In the genomic region with DNA sequence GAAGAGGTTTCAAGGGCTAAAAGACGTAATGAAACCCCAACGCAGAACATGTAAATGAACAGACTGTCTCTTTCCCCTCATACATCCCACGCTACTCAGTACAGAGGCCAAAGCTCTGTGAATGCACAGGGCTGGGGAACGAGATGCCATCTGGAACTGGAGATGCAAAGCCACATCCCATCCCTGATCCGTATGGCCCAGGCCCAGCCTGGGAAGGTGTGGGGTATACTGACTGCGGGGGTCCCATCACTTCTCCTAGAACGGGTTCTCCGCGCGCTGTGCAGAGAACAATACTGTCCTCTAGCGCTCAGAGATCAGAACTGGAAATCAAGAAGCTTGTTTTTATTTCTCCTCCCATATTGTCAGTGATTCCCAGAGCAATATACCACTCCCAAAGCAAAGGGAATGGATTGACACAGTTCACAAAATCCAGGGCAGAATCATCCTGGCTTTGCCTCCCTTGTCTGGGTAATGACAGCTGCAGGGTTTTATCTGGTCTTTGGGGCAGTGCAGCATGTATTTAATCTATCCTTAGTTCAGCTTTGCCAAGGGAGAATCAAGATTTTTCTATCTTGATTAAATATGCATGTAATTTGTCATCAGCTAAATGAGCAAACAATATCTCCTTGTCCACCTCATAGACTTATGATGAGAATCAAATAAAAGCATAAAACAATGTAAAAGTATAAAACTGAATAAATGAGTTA, we compare ENCODE assay signal across 7 cellular contexts. TPM values are rescaled to one million over a fixed set of nuclear protein-coding genes. Genes with fewer than 3 reads are reported as not detected.
DNase-seq lines count a peak whose midpoint lies in the region; ATAC-seq and TF ChIP-seq lines count a peak whose summit lies in the region.

No MANE protein-coding gene starts in this region.

- DNase-seq in esophagus muscularis mucosa (ENCODE audit: extremely low spot score) (peak; percentile 45), neural crest cell (ENCODE audit: low read depth, low spot score) (peak; percentile 36), SHP77 treated with DMSO at 0.1 percent for 48 hours (lab: John Stamatoyannopoulos, UW) (no peak)

- no peaks in the 10 kb centered on the region for H3K9me3 Mint-ChIP-seq in neural crest cell

- H3K9me3 ChIP-seq in OCI-LY3 (ENCODE audit: insufficient read depth, low read length) = no peaks in the 10 kb centered on the region
- no peaks in the 10 kb centered on the region for H3K9me3 ChIP-seq in esophagus muscularis mucosa

- 22% methylated on average over 11 of the region's 11 CpGs for WGBS in esophagus muscularis mucosa

- H3K27ac ChIP-seq in OCI-LY3 (ENCODE audit: low read length) = no peak overlapping the region
- H3K27ac ChIP-seq in esophagus muscularis mucosa (replicated peaks in 1 of 4) = peak overlapping the region in 2 of 4 donors; percentile 12 to 47

- 0 out of 2 replicates have a peak overlapping the region, but pooled peaks have one; percentile 39 for H2AFZ ChIP-seq in OCI-LY3 (ENCODE audit: low read depth, low read length)

- H3K36me3 Mint-ChIP-seq in neural crest cell (ENCODE audit: low read depth) = no peaks in the 10 kb centered on the region

- peak; percentile 75 for ATAC-seq in GM19351 (IDR thresholded peaks at IDR 0.05; ENCODE audit: unreplicated experiment)
- no peak for ATAC-seq in HG02973 (IDR thresholded peaks at IDR 0.05; ENCODE audit: unreplicated experiment)
- no peak for ATAC-seq in GM21737 (IDR thresholded peaks at IDR 0.05; ENCODE audit: unreplicated experiment)

- no peaks in the 10 kb centered on the region for H3K27me3 Mint-ChIP-seq in neural crest cell (ENCODE audit: low read depth)

- peak overlapping the region; percentile 43 for H3K4me2 ChIP-seq in OCI-LY3 (ENCODE audit: low read length)

- H3K4me1 Mint-ChIP-seq in neural crest cell = peaks cover 13% of the 10 kb centered on the region

- TF ChIP-seq CTCF in OCI-LY3 (IDR thresholded peaks at IDR 0.05; ENCODE audit: low read depth, low read length) = peak; percentile 52
- TF ChIP-seq CTCF in esophagus muscularis mucosa (IDR thresholded peaks at IDR 0.05) = peak; percentile 81 to 95 (median 84)
- TF ChIP-seq CTCF in neural crest cell (conservative IDR thresholded peaks at IDR 0.05) = peak; percentile 88

- no peak overlapping the region for H3K4me3 Mint-ChIP-seq in neural crest cell

- TF ChIP-seq EP300 in esophagus muscularis mucosa (IDR thresholded peaks at IDR 0.05) = no peak

- no peaks in the 10 kb centered on the region for H3K79me2 ChIP-seq in OCI-LY3 (ENCODE audit: low read length)

- H3K4me3 ChIP-seq in OCI-LY3 (ENCODE audit: low read length) = no peak overlapping the region
- H3K4me3 ChIP-seq in esophagus muscularis mucosa = peak overlapping the region; percentile 24 to 49 (median 31)

- TF ChIP-seq POLR2A in esophagus muscularis mucosa (IDR thresholded peaks at IDR 0.05; ENCODE audit: low read depth) = no peak

- H3K9ac ChIP-seq in OCI-LY3 (ENCODE audit: low read length) = no peak overlapping the region

- H4K20me1 ChIP-seq in OCI-LY3 (ENCODE audit: insufficient read depth, low read length) = no peaks in the 10 kb centered on the region

- H3K36me3 ChIP-seq in OCI-LY3 (replicated peaks; ENCODE audit: low read depth, low read length) (no peaks in the 10 kb centered on the region), esophagus muscularis mucosa (no peaks in the 10 kb centered on the region)

- H3K4me1 ChIP-seq in OCI-LY3 (ENCODE audit: low read length) (no peaks in the 10 kb centered on the region), esophagus muscularis mucosa (peaks cover 4 to 36% (median 32%) of the 10 kb centered on the region in 4 donors)

- intact Hi-C loops in esophagus muscularis mucosa (cut with DNase I) = no loop called here

- no peaks in the 10 kb centered on the region for H3K27me3 ChIP-seq in OCI-LY3 (ENCODE audit: low read depth, low read length)
- no peaks in the 10 kb centered on the region for H3K27me3 ChIP-seq in esophagus muscularis mucosa

- H3K27ac Mint-ChIP-seq in neural crest cell (ENCODE audit: unreplicated experiment) = no peak overlapping the region

RNA-seq across cellular contexts. Expression of a gene that starts 47.3 kb away (rescaled TPM):
- 1 to 10 TPM; 2.5 to 7.0 (median 4.0) TPM for total RNA-seq in esophagus muscularis mucosa
- total RNA-seq in neural crest cell = 0.11 and 0.19 TPM in 2 replicates
